Comparison of ENCODE assay signal across 1 cellular context in genomic region chr11:2731285-2732125, GRCh38.
A peak's percentile ranks its signal among the peaks of the same experiment; 100 is the strongest.
TF ChIP-seq lines count a peak whose summit lies in the region.

No MANE protein-coding gene starts in this region.

TF ChIP-seq in HepG2, 621 proteins besides CTCF, POLR2A, EP300 and RAD21 (continues in another document):
- TF ChIP-seq ZNF773 (CRISPR knock-in tag; IDR thresholded peaks at IDR 0.05; ENCODE audit: borderline replicate concordance) (peak; percentile 26; the same call in 1 of the 2 replicates), PAX8 (CRISPR knock-in tag; IDR thresholded peaks at IDR 0.05; ENCODE audit: borderline replicate concordance) (peak; percentile 40; the same call in 1 of the 2 replicates), KAT8 (CRISPR knock-in tag; IDR thresholded peaks at IDR 0.05) (peak; percentile 33; the same call in 1 of the 2 replicates), ZMAT3 (CRISPR knock-in tag; conservative IDR thresholded peaks at IDR 0.05) (0 out of 2 replicates have a peak, but pooled peaks have one; percentile 65), SSRP1 (CRISPR knock-in tag; IDR thresholded peaks at IDR 0.05) (peak; percentile 90), PCBP1 (IDR thresholded peaks at IDR 0.05; ENCODE audit: borderline replicate concordance, low read depth, low read length) (0 out of 2 replicates have a peak, but pooled peaks have one; percentile 32), ZNF616 (CRISPR knock-in tag; IDR thresholded peaks at IDR 0.05; ENCODE audit: low read depth) (no peak), ZBTB34 (CRISPR knock-in tag; IDR thresholded peaks at IDR 0.05) (no peak), ZFP91 (CRISPR knock-in tag; IDR thresholded peaks at IDR 0.05; ENCODE audit: borderline replicate concordance) (peak; percentile 67; the same call in 1 of the 2 replicates), ZFAT (CRISPR knock-in tag; conservative IDR thresholded peaks at IDR 0.05) (0 out of 2 replicates have a peak, but pooled peaks have one; percentile 54), ZNF180 (CRISPR knock-in tag; IDR thresholded peaks at IDR 0.05; ENCODE audit: borderline replicate concordance, low read depth) (0 out of 2 replicates have a peak, but pooled peaks have one; percentile 27), TAF15 (IDR thresholded peaks at IDR 0.05; ENCODE audit: low read depth, low read length, poor library complexity, severe bottlenecking) (peak; percentile 85), ZNF646 (CRISPR knock-in tag; IDR thresholded peaks at IDR 0.05) (no peak), ZNF563 (CRISPR knock-in tag; IDR thresholded peaks at IDR 0.05) (peak; percentile 20; the same call in 1 of the 2 replicates), ZNF780A (CRISPR knock-in tag; IDR thresholded peaks at IDR 0.05) (no peak), SATB2 (CRISPR knock-in tag; IDR thresholded peaks at IDR 0.05) (0 out of 2 replicates have a peak, but pooled peaks have one; percentile 40), SAP130 (CRISPR knock-in tag; IDR thresholded peaks at IDR 0.05; ENCODE audit: low read depth) (no peak), ZBTB37 (CRISPR knock-in tag; IDR thresholded peaks at IDR 0.05) (0 out of 2 replicates have a peak, but pooled peaks have one; percentile 1), RBM22 (optimal IDR thresholded peaks at IDR 0.05; ENCODE audit: low read length) (peak; percentile 85), UBTF (CRISPR knock-in tag; IDR thresholded peaks at IDR 0.05) (0 out of 2 replicates have a peak, but pooled peaks have one; percentile 35), TCF12 (IDR thresholded peaks at IDR 0.05) (no peak), TCF12 (CRISPR knock-in tag; IDR thresholded peaks at IDR 0.05) (0 out of 2 replicates have a peak, but pooled peaks have one; percentile 51), JUND (CRISPR knock-in tag; IDR thresholded peaks at IDR 0.05) (no peak), IKZF4 (CRISPR knock-in tag; IDR thresholded peaks at IDR 0.05; ENCODE audit: borderline replicate concordance, low read depth, not compliant biosample characterization) (peak; percentile 41), U2AF2 (IDR thresholded peaks at IDR 0.05; ENCODE audit: low read depth, low read length) (0 out of 2 replicates have a peak, but pooled peaks have one; percentile 37), ZBTB39 (CRISPR knock-in tag; IDR thresholded peaks at IDR 0.05) (no peak; the same call in 1 of the 2 replicates), SAFB2 (CRISPR knock-in tag; IDR thresholded peaks at IDR 0.05; ENCODE audit: borderline replicate concordance, low read depth) (0 out of 2 replicates have a peak, but pooled peaks have one; percentile 8), HOXA5 (CRISPR knock-in tag; IDR thresholded peaks at IDR 0.05) (no peak), ZNF337 (CRISPR knock-in tag; IDR thresholded peaks at IDR 0.05; ENCODE audit: borderline replicate concordance, low read depth) (0 out of 2 replicates have a peak, but pooled peaks have one; percentile 20), FUBP1 (CRISPR knock-in tag; IDR thresholded peaks at IDR 0.05; ENCODE audit: borderline replicate concordance) (no peak), ASH2L (IDR thresholded peaks at IDR 0.05; ENCODE audit: insufficient read length, low read depth, low read length) (no peak), MEIS2 (CRISPR knock-in tag; IDR thresholded peaks at IDR 0.05) (peak; percentile 44; the same call in 1 of the 2 replicates), BRD4 (CRISPR knock-in tag; IDR thresholded peaks at IDR 0.05) (peak; percentile 84), MED13 (CRISPR knock-in tag; IDR thresholded peaks at IDR 0.05) (peak; percentile 56; the same call in 1 of the 2 replicates), HNF4G (IDR thresholded peaks at IDR 0.05; ENCODE audit: borderline replicate concordance, low read depth, low read length) (0 out of 2 replicates have a peak, but pooled peaks have one; percentile 14), HNF4G (CRISPR knock-in tag; IDR thresholded peaks at IDR 0.05; ENCODE audit: borderline replicate concordance, low read depth) (no peak), ZNF143 (CRISPR knock-in tag; IDR thresholded peaks at IDR 0.05) (0 out of 2 replicates have a peak, but pooled peaks have one; percentile 44), ZFX (CRISPR knock-in tag; IDR thresholded peaks at IDR 0.05; ENCODE audit: low read depth) (peak; percentile 40), ZNF629 (CRISPR knock-in tag; conservative IDR thresholded peaks at IDR 0.05) (peak; percentile 36; the same call in 1 of the 2 replicates), RFXAP (CRISPR knock-in tag; IDR thresholded peaks at IDR 0.05; ENCODE audit: borderline replicate concordance) (0 out of 2 replicates have a peak, but pooled peaks have one; percentile 39), ZFP36L2 (CRISPR knock-in tag; IDR thresholded peaks at IDR 0.05) (no peak), ZKSCAN1 (IDR thresholded peaks at IDR 0.05; ENCODE audit: low read length) (no peak)
